25 cellular contexts compared by ENCODE assay signal in genomic region chr2:53432921-53433320, GRCh38.
"Had no signal": no experiment of that assay in that cellular context is flagged by ENCODE, and none has a peak within 500 bp of the region (broad histone marks: within the 10 kb centered on the region; RNA-seq: fewer than 3 reads in every experiment).

No MANE protein-coding gene starts in this region.

- DNase-seq: hypothalamus; immature natural killer cell; kidney; left colon; left lung; lower lobe of right lung; mesendoderm; naive B cell; natural killer cell; nephron progenitor cell; occipital lobe; right lobe of liver; stimulated activated CD4-positive, alpha-beta T cell treated with anti-CD3 and anti-CD28 coated beads, Interleukin-1b, Interleukin-23, amount 100 ng/mL, for 48 hours; stimulated activated CD4-positive, alpha-beta T cell treated with anti-CD3 and anti-CD28 coated beads, Interleukin-2, amount 100 ng/mL, for 48 hours; stimulated activated CD4-positive, alpha-beta T cell treated with anti-CD3 and anti-CD28 coated beads, Interleukin-4, amount 100 ng/mL, for 4 hours; stimulated activated CD8-positive, alpha-beta memory T cell treated with anti-CD3 and anti-CD28 coated beads, Interleukin-4, amount 100 ng/mL, for 48 hours; stimulated activated naive CD8-positive, alpha-beta T cell treated with anti-CD3 and anti-CD28 coated beads, Interleukin-15, Interleukin-2, amounts not matched to agents 100 U/mL and 50 U/mL, for 24 hours; stomach; testis; thyroid gland; transverse colon; upper lobe of right lung had no signal

- H3K4me3 ChIP-seq: left lung, lower lobe of right lung, neural progenitor cell, right atrium auricular region, right lobe of liver, smooth muscle cell, stomach, testis, thyroid gland, transverse colon, upper lobe of right lung had no signal
